ENCODE assay signal across 17 cellular contexts in the genomic region with DNA sequence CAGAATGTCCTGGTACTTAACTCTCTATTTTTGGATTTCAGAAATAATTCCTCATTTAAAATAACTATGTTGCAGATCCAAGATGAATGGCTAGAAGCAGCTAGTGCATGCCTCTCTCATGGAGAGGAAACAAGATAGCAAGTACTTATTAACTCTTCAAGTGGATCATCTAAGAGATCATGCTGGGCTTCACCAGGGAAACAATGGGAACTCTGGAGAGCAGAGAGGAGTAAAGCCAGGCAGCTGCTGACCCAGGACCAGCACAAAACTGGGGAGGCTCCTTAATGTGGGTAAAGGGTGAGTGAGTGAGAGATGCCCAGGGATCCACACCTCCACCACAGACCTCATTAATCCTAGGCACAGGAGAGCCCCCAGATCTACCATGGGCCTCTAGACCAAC.
A peak's percentile ranks its signal among the peaks of the same experiment; 100 is the strongest.
DNase-seq lines count a peak whose midpoint lies in the region; ATAC-seq and TF ChIP-seq lines count a peak whose summit lies in the region.
"Had no signal": no experiment of that assay in that cellular context is flagged by ENCODE, and none has a peak within 500 bp of the region (broad histone marks: within the 10 kb centered on the region; RNA-seq: fewer than 3 reads in every experiment).

No MANE protein-coding gene starts in this region.

- H3K9me3 Mint-ChIP-seq in WTC11: 0 out of 2 replicates have a peak, but pooled peaks cover 3% of the 10 kb centered on the region
- H3K9me3 Mint-ChIP-seq in activated naive CD4-positive, alpha-beta T cell treated with anti-CD3 and anti-CD28 coated beads, Interleukin-2, amount 50 U/mL, for 72 hours: no peaks in the 10 kb centered on the region

- no peak overlapping the region for H3K27ac Mint-ChIP-seq in WTC11
- no peak overlapping the region for H3K27ac Mint-ChIP-seq in activated naive CD4-positive, alpha-beta T cell treated with anti-CD3 and anti-CD28 coated beads, Interleukin-2, amount 50 U/mL, for 72 hours
- H3K27ac Mint-ChIP-seq: CD4-positive, CD25-positive, alpha-beta regulatory T cell; T-helper 17 cell had no signal

- ATAC-seq in WTC11 (peak; percentile 56), sciatic nerve (peak; percentile 13), HG03045 (IDR thresholded peaks at IDR 0.05; ENCODE audit: unreplicated experiment) (no peak)
- ATAC-seq in activated naive CD4-positive, alpha-beta T cell treated with anti-CD3 and anti-CD28 coated beads, Interleukin-2, amount 50 U/mL, for 72 hours: no peak
- ATAC-seq: PC-3, T-helper 17 cell had no signal

- POLR2A ChIA-PET in WTC11 (lab: Charles Lee): no interaction called here

- no peak for TF ChIP-seq CTCF in WTC11 (IDR thresholded peaks at IDR 0.05)

- CTCF ChIA-PET in WTC11 (lab: Charles Lee): no interaction called here

- intact Hi-C loops in sciatic nerve (cut with DNase I): no loop called here

- no peaks in the 10 kb centered on the region for H3K36me3 Mint-ChIP-seq in WTC11
- H3K36me3 Mint-ChIP-seq in activated naive CD4-positive, alpha-beta T cell treated with anti-CD3 and anti-CD28 coated beads, Interleukin-2, amount 50 U/mL, for 72 hours: peaks cover 0 to 7% of the 10 kb centered on the region in 2 donors
- H3K36me3 Mint-ChIP-seq: CD4-positive, CD25-positive, alpha-beta regulatory T cell had no signal

- DNase-seq in NCI-H146 treated with DMSO at 0.1 percent for 48 hours (lab: John Stamatoyannopoulos, UW; ENCODE audit: unreplicated experiment) (peak; percentile 55), NCI-H2227 (lab: John Stamatoyannopoulos, UW; ENCODE audit: unreplicated experiment) (peak; percentile 50), WTC11 (ENCODE audit: low spot score) (no peak), sciatic nerve (ENCODE audit: low spot score) (no peak), GM19240 (ENCODE audit: insufficient read length, low spot score) (no peak)
- no peak for DNase-seq in activated naive CD4-positive, alpha-beta T cell treated with anti-CD3 and anti-CD28 coated beads, Interleukin-2, amount 50 U/mL, for 72 hours (ENCODE audit: low spot score in 2 of 2)
- DNase-seq: CD4-positive, CD25-positive, alpha-beta regulatory T cell; COR-L47; DMS 273 treated with DMSO at 0.1 percent for 48 hours; Kasumi-1; NCI-H187 treated with DMSO at 0.1 percent for 48 hours; PC-3; RPMI8226; SHP77; SW 1271; T-helper 17 cell had no signal

- peaks cover 7% of the 10 kb centered on the region; the same call in 1 of the 2 replicates for H3K4me1 Mint-ChIP-seq in WTC11
- H3K4me1 Mint-ChIP-seq: T-helper 17 cell had no signal

- H3K4me3 Mint-ChIP-seq in WTC11: no peak overlapping the region
- H3K4me3 Mint-ChIP-seq: CD4-positive, CD25-positive, alpha-beta regulatory T cell; T-helper 17 cell had no signal

- H3K27me3 Mint-ChIP-seq in WTC11 (ENCODE audit: low read depth): no peaks in the 10 kb centered on the region
- H3K27me3 Mint-ChIP-seq: CD4-positive, CD25-positive, alpha-beta regulatory T cell; T-helper 17 cell had no signal

TF ChIP-seq in WTC11, 78 proteins besides CTCF, POLR2A, EP300 and RAD21:
- TF ChIP-seq, protein P1, sequence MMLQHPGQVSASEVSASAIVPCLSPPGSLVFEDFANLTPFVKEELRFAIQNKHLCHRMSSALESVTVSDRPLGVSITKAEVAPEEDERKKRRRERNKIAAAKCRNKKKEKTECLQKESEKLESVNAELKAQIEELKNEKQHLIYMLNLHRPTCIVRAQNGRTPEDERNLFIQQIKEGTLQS (CRISPR knock-in tag; conservative IDR thresholded peaks at IDR 0.05): no peak
- TF ChIP-seq, protein P2, sequence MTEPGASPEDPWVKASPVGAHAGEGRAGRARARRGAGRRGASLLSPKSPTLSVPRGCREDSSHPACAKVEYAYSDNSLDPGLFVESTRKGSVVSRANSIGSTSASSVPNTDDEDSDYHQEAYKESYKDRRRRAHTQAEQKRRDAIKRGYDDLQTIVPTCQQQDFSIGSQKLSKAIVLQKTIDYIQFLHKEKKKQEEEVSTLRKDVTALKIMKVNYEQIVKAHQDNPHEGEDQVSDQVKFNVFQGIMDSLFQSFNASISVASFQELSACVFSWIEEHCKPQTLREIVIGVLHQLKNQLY (CRISPR knock-in tag; IDR thresholded peaks at IDR 0.05): no peak
- TF ChIP-seq ZNF138 (CRISPR knock-in tag; conservative IDR thresholded peaks at IDR 0.05): no peak
- no peak for TF ChIP-seq ZNF219 (CRISPR knock-in tag; IDR thresholded peaks at IDR 0.05; ENCODE audit: borderline replicate concordance)
- no peak for TF ChIP-seq CBFB (CRISPR knock-in tag; IDR thresholded peaks at IDR 0.05; ENCODE audit: low read depth)
- no peak for TF ChIP-seq IRF2 (CRISPR knock-in tag; IDR thresholded peaks at IDR 0.05; ENCODE audit: borderline replicate concordance, low read depth)
- TF ChIP-seq, protein P3, sequence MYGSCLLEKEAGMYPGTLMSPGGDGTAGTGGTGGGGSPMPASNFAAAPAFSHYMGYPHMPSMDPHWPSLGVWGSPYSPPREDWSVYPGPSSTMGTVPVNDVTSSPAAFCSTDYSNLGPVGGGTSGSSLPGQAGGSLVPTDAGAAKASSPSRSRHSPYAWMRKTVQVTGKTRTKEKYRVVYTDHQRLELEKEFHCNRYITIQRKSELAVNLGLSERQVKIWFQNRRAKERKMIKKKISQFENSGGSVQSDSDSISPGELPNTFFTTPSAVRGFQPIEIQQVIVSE (CRISPR knock-in tag; IDR thresholded peaks at IDR 0.05; ENCODE audit: borderline replicate concordance): no peak
- TF ChIP-seq, protein P4, sequence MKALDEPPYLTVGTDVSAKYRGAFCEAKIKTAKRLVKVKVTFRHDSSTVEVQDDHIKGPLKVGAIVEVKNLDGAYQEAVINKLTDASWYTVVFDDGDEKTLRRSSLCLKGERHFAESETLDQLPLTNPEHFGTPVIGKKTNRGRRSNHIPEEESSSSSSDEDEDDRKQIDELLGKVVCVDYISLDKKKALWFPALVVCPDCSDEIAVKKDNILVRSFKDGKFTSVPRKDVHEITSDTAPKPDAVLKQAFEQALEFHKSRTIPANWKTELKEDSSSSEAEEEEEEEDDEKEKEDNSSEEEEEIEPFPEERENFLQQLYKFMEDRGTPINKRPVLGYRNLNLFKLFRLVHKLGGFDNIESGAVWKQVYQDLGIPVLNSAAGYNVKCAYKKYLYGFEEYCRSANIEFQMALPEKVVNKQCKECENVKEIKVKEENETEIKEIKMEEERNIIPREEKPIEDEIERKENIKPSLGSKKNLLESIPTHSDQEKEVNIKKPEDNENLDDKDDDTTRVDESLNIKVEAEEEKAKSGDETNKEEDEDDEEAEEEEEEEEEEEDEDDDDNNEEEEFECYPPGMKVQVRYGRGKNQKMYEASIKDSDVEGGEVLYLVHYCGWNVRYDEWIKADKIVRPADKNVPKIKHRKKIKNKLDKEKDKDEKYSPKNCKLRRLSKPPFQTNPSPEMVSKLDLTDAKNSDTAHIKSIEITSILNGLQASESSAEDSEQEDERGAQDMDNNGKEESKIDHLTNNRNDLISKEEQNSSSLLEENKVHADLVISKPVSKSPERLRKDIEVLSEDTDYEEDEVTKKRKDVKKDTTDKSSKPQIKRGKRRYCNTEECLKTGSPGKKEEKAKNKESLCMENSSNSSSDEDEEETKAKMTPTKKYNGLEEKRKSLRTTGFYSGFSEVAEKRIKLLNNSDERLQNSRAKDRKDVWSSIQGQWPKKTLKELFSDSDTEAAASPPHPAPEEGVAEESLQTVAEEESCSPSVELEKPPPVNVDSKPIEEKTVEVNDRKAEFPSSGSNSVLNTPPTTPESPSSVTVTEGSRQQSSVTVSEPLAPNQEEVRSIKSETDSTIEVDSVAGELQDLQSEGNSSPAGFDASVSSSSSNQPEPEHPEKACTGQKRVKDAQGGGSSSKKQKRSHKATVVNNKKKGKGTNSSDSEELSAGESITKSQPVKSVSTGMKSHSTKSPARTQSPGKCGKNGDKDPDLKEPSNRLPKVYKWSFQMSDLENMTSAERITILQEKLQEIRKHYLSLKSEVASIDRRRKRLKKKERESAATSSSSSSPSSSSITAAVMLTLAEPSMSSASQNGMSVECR (CRISPR knock-in tag; IDR thresholded peaks at IDR 0.05; ENCODE audit: borderline replicate concordance): no peak

Comparison
In these comparisons a context has a peak if more than half of its experiments do, and no peak if none do; other contexts are left out.
1. DNase-seq: peak in NCI-H146 treated with DMSO at 0.1 percent for 48 hours (single experiment) and NCI-H2227 (single experiment); none in WTC11 (single experiment), sciatic nerve (single experiment), GM19240 (single experiment) and activated naive CD4-positive, alpha-beta T cell treated with anti-CD3 and anti-CD28 coated beads, Interleukin-2, amount 50 U/mL, for 72 hours (0 of 2).
2. ATAC-seq: peak in WTC11 (single experiment) and sciatic nerve (single experiment); none in HG03045 (single experiment) and activated naive CD4-positive, alpha-beta T cell treated with anti-CD3 and anti-CD28 coated beads, Interleukin-2, amount 50 U/mL, for 72 hours (0 of 2).